8 cellular contexts compared by ENCODE assay signal in genomic region chr1:242017580-242018233, GRCh38. TPM values are rescaled to one million over a fixed set of nuclear protein-coding genes. Genes with fewer than 3 reads are reported as not detected.
DNase-seq lines count a peak whose midpoint lies in the region; ATAC-seq and TF ChIP-seq lines count a peak whose summit lies in the region.

No MANE protein-coding gene starts in this region.

- no peak overlapping the region for H3K27ac Mint-ChIP-seq in glutamatergic neuron (ENCODE audit: unreplicated experiment)

- no peak overlapping the region for H3K4me3 Mint-ChIP-seq in glutamatergic neuron (ENCODE audit: unreplicated experiment)

- DNase-seq in COLO668 (lab: John Stamatoyannopoulos, UW; ENCODE audit: unreplicated experiment), result peak; percentile 49
- peak; percentile 39 for DNase-seq in NCI-H446 treated with DMSO at 0.1 percent for 48 hours (lab: John Stamatoyannopoulos, UW)
- peak; percentile 19 for DNase-seq in activated CD8-positive, alpha-beta memory T cell treated with anti-CD3 and anti-CD28 coated beads, Interleukin-2, amount 50 U/mL, for 4 hours
- peak; percentile 56 for DNase-seq in glutamatergic neuron
- peak; percentile 33 for DNase-seq in renal cortical epithelial cell (ENCODE audit: low read depth)

- peak; percentile 64 for TF ChIP-seq CTCF in glutamatergic neuron (IDR thresholded peaks at IDR 0.05; ENCODE audit: partially characterized antibody, unreplicated experiment)

- peak; percentile 77 for ATAC-seq in GM18907 (IDR thresholded peaks at IDR 0.05; ENCODE audit: unreplicated experiment)
- ATAC-seq in HG03159 (IDR thresholded peaks at IDR 0.05; ENCODE audit: unreplicated experiment), result peak; percentile 88
- no peak for ATAC-seq in HG03025 (IDR thresholded peaks at IDR 0.05; ENCODE audit: low FRiP score, unreplicated experiment)

- no peaks in the 10 kb centered on the region for H3K4me1 Mint-ChIP-seq in glutamatergic neuron (ENCODE audit: low read depth, unreplicated experiment)

- H3K27me3 Mint-ChIP-seq in glutamatergic neuron (ENCODE audit: unreplicated experiment), result no peaks in the 10 kb centered on the region

- H3K9me3 Mint-ChIP-seq in glutamatergic neuron (ENCODE audit: unreplicated experiment), result no peaks in the 10 kb centered on the region

- H3K36me3 Mint-ChIP-seq in glutamatergic neuron (ENCODE audit: unreplicated experiment), result no peaks in the 10 kb centered on the region

RNA-seq across cellular contexts. Expression of gene MAP1LC3C, which starts 18.8 kb away (rescaled TPM):
- total RNA-seq in glutamatergic neuron (ENCODE audit: unreplicated experiment) (0.49 TPM), renal cortical epithelial cell (1.2 and 1.7 TPM in 2 replicates)
